ENCODE assay signal across 8 cellular contexts in the genomic region with DNA sequence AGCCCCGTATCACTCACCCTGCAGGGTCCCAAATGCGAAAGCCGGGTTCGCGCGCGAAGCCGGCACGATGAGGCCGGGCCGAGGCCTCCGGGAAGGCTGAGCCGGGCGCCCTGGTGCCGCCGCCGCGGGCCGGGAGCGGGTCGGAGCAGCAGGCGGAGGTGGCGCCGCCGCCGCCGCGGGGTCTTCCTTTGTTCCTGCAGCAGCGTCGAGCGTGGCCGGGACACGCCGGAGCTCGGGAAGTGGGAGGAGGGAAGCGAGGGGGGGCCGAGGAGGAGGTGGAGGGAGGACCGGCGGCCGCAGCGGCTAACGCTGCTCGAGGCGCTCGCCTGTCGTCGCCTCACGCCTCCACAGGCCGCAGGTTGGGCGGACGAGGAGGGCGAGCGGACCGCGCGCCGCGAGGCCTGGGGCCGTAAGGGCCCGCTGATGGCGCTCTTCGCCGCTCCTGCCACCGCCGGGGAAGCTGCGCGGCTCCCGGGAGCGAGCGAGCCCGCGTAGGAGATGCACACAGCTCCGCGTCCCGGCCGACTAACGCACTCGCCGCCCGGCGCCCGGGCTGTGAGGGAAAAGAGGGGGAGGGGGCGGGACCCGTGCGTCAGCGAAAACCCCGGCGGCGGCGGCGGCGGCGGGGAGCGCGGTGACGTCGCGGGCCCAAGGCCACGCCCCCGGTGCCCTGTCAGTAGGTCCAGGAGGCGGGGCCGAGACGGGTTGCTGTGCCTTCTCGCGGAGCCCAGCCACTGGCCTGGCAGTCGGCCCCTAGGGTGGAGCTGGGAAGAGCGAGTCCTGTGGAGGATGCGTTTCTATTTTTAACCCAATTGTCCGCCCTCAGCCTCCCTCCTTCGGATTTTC. TPM values are rescaled to one million over a fixed set of nuclear protein-coding genes. Genes with fewer than 3 reads are reported as not detected.
DNase-seq lines count a peak whose midpoint lies in the region; ATAC-seq and TF ChIP-seq lines count a peak whose summit lies in the region.

A gene with protein sequence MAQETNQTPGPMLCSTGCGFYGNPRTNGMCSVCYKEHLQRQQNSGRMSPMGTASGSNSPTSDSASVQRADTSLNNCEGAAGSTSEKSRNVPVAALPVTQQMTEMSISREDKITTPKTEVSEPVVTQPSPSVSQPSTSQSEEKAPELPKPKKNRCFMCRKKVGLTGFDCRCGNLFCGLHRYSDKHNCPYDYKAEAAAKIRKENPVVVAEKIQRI (minus strand): TSS at position 530 of the 846 bp plus-strand sequence. CDS start 4,430 bp downstream, outside the sequence.

- H3K9me3 Mint-ChIP-seq in T-cell: no peaks in the 10 kb centered on the region

- peaks cover 2% of the 10 kb centered on the region for H3K36me3 Mint-ChIP-seq in T-cell

- peak; percentile 82 for ATAC-seq in HG02763 (IDR thresholded peaks at IDR 0.05; ENCODE audit: unreplicated experiment)
- peak; percentile 76 to 85 (median 82) for ATAC-seq in T-cell (replicated peaks in 1 of 4)
- ATAC-seq in heart right ventricle: peak; percentile 90 to 99 (median 95)
- peak; percentile 96 to 99 for ATAC-seq in upper lobe of left lung (ENCODE audit: low FRiP score in 2 of 2)

- H3K27ac Mint-ChIP-seq in T-cell: peak within 1 kb of the TSS; percentile 97 to 99

- peak within 1 kb of the TSS; percentile 95 to 100 (median 100) for H3K27ac ChIP-seq in adrenal gland
- H3K27ac ChIP-seq in heart right ventricle: peak within 1 kb of the TSS; percentile 98 to 100 (median 100)
- H3K27ac ChIP-seq in upper lobe of left lung: peak within 1 kb of the TSS; percentile 100

- TF ChIP-seq EP300 in upper lobe of left lung (IDR thresholded peaks at IDR 0.05): peak in 2 of 4 donors; percentile 1 to 86

- peak within 1 kb of the TSS; percentile 92 to 95 (median 93) for H3K4me3 Mint-ChIP-seq in T-cell

- H3K4me3 ChIP-seq in GM12875 (ENCODE audit: low read depth, low read length) (peak within 1 kb of the TSS; percentile 99), adrenal gland (peak within 1 kb of the TSS; percentile 25 to 96 (median 81)), heart right ventricle (peak within 1 kb of the TSS; percentile 63 to 94 (median 88)), upper lobe of left lung (peak within 1 kb of the TSS; percentile 63 to 91 (median 75))

- H3K4me1 ChIP-seq in adrenal gland (replicated peaks in 1 of 2) (peaks cover 16 to 25% of the 10 kb centered on the region in 2 donors), heart right ventricle (peaks cover under 1 to 49% (median 34%) of the 10 kb centered on the region in 9 donors), upper lobe of left lung (peaks cover 14 to 35% (median 24%) of the 10 kb centered on the region in 4 donors)

- H3K36me3 ChIP-seq in adrenal gland (replicated peaks in 1 of 2) (peaks cover 0 to 5% of the 10 kb centered on the region in 2 donors), heart right ventricle (peaks cover 0 to 20% (median 4%) of the 10 kb centered on the region in 9 donors), upper lobe of left lung (peaks cover 0 to 18% (median 3%) of the 10 kb centered on the region in 4 donors)

- H3K27me3 ChIP-seq in adrenal gland (no peaks in the 10 kb centered on the region), heart right ventricle (no peaks in the 10 kb centered on the region), upper lobe of left lung (no peaks in the 10 kb centered on the region)

- TF ChIP-seq CTCF in GM12875 (IDR thresholded peaks at IDR 0.05; ENCODE audit: borderline replicate concordance, insufficient read depth, low read depth, low read length) (no peak), adrenal gland (IDR thresholded peaks at IDR 0.05) (peak in 2 of 6 experiments; percentile 16 to 17), heart right ventricle (IDR thresholded peaks at IDR 0.05) (peak in 2 of 9 donors; percentile 10 to 17), upper lobe of left lung (IDR thresholded peaks at IDR 0.05) (peak in 4 of 6 experiments; percentile 36 to 59 (median 44))

- CTCF ChIA-PET in T-cell (lab: Charles Lee): interaction anchor here in 1 of 2 donors (1.0 kb wide), 1 partner anchor 22 kb away, joined by 5 read pairs; no protein-coding TSS in a partner anchor

- H3K27me3 Mint-ChIP-seq in T-cell: no peaks in the 10 kb centered on the region

- POLR2A ChIA-PET in T-cell (lab: Charles Lee): interaction anchor here (0.5 to 1.8 kb wide), 10 partner anchors 8 to 1946 kb away, joined by 3 to 10 read pairs (median 6); partner anchors contain the start of genes ABHD17B (in 1 of the 2) and C9orf85 (in 1 of the 2)

- peak; percentile 99 to 100 for TF ChIP-seq POLR2A in adrenal gland (IDR thresholded peaks at IDR 0.05)
- TF ChIP-seq POLR2A in upper lobe of left lung (IDR thresholded peaks at IDR 0.05): peak; percentile 99 to 100 (median 100)

- DNase-seq in NCI-H1417 treated with DMSO at 0.1 percent for 48 hours (lab: John Stamatoyannopoulos, UW): peak; percentile 92
- peak; percentile 82 to 96 (median 90) for DNase-seq in T-cell
- DNase-seq in adrenal gland: peak; percentile 98 to 100 (median 99)
- peak; percentile 98 to 99 for DNase-seq in heart right ventricle
- DNase-seq in posterior cingulate gyrus: peak; percentile 94 to 100 (median 98)
- peak; percentile 99 to 100 for DNase-seq in upper lobe of left lung

- H3K9me3 ChIP-seq in adrenal gland (replicated peaks in 1 of 3): no peaks in the 10 kb centered on the region
- H3K9me3 ChIP-seq in heart right ventricle: no peaks in the 10 kb centered on the region
- no peaks in the 10 kb centered on the region for H3K9me3 ChIP-seq in upper lobe of left lung

- intact Hi-C loops in adrenal gland (cut with DNase I): no loop called here
- intact Hi-C loops in heart right ventricle (cut with DNase I): loop anchor here in 9 of 10 donors (1.0 to 10.0 kb wide), 18 partner anchors 48 to 1950 kb away; partner anchors contain the start of genes ABHD17B (in 3 of the 9), C9orf85 (in 3 of the 9), TMC1 (in 2 of the 9) and ANXA1 (in 1 of the 9)
- intact Hi-C loops in posterior cingulate gyrus (cut with DNase I): loop anchor here (5.0 to 10.0 kb wide), 3 partner anchors 73 to 227 kb away; no protein-coding TSS in a partner anchor

- 0 to 1% (median 0%) methylated on average over 5 to 110 of the region's 110 CpGs for WGBS in adrenal gland, 4 donors
- 0 to 1% methylated on average over 101 to 108 of the region's 110 CpGs for WGBS in heart right ventricle, 2 donors
- WGBS in upper lobe of left lung, 2 donors: 0 to 1% methylated on average over 22 to 31 of the region's 110 CpGs

- peaks cover 40 to 47% (median 40%) of the 10 kb centered on the region in 3 donors for H3K4me1 Mint-ChIP-seq in T-cell

RNA-seq across cellular contexts. Expression of the gene that starts here (rescaled TPM):
- total RNA-seq in T-cell (100 to 1,000 TPM; 112 to 275 (median 118) TPM), adrenal gland (100 to 1,000 TPM; 119 to 326 (median 192) TPM), heart right ventricle (100 to 1,000 TPM; 158 to 280 (median 230) TPM), upper lobe of left lung (100 to 1,000 TPM; 199 to 483 (median 293) TPM)
- polyA plus RNA-seq in adrenal gland (100 to 1,000 TPM; 140 to 246 (median 227) TPM), heart right ventricle (100 to 1,000 TPM in 1 of 2 donors, 10 to 100 TPM in 1; 66.7 to 147 TPM)

Comparison
In these comparisons a context has a peak if more than half of its experiments do, and no peak if none do; other contexts are left out.
1. Peak in every context shown above with its lines: DNase-seq, ATAC-seq, H3K4me3 ChIP-seq and H3K27ac ChIP-seq.
2. intact Hi-C loops: an anchor here in heart right ventricle (1.0 to 10.0 kb wide) and posterior cingulate gyrus (5.0 to 10.0 kb wide); none called in adrenal gland.